Comparison of ENCODE assay signal across 7 cellular contexts in the genomic region with DNA sequence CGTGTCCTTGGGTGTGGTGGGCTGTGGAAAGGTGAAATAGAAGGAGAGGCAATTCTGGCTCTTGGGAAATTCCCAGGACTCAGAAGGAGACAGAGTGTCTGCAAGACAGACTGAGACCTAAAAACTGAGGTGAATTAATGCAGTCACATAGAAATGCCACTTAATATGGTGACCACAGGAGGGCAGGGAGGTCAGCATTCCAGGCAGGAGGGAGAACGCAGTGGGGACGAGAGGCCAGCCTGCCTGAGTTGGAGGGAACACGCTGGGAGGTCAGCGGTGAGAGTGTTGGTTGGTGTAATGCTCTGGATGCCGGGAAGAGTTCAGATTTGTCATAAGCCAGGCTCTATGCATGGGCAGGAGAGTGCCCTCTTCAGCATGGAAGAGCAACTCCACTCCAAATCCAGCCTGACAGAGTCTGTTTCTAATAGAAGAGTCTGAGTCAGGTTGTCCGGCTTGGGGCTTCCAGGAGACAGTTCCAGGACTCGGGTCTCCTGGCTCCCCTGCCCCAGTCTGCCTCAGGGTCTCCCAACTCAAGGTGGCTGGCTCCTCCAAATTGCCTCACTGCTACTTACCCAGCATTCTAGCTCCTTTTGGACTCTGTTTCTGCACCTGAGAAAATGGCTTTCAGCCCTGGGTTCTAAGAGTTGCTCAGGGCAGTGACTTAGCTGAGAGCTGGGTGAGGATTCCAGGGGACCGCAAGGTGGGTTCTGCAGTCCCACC. TPM values are rescaled to one million over a fixed set of nuclear protein-coding genes. Genes with fewer than 3 reads are reported as not detected.
DNase-seq lines count a peak whose midpoint lies in the region; TF ChIP-seq lines count a peak whose summit lies in the region.

No MANE protein-coding gene starts in this region.

- H3K9me3 Mint-ChIP-seq in activated CD4-positive, alpha-beta T cell treated with anti-CD3 and anti-CD28 coated beads, Interleukin-2, amount 10 ng/mL, durations not matched to agents 7 days and 5 days = no peaks in the 10 kb centered on the region

- peaks cover 29% of the 10 kb centered on the region for H3K27me3 Mint-ChIP-seq in activated CD4-positive, alpha-beta T cell treated with anti-CD3 and anti-CD28 coated beads, Interleukin-2, amount 10 ng/mL, durations not matched to agents 7 days and 5 days

- DNase-seq in GM12864 (ENCODE audit: low read depth) (no peak), NCI-H1436 (lab: John Stamatoyannopoulos, UW) (peak; percentile 20), astrocyte of the hippocampus (ENCODE audit: low read depth, low spot score) (peak; percentile 82), iPS-NIHi7 (ENCODE audit: extremely low spot score) (peak; percentile 81), tibial artery (no peak)
- DNase-seq in activated CD4-positive, alpha-beta T cell treated with anti-CD3 and anti-CD28 coated beads, Interleukin-2, amount 10 ng/mL, durations not matched to agents 7 days and 5 days = no peak
- no peak for DNase-seq in activated naive CD4-positive, alpha-beta T cell treated with Interleukin-2 at 50 U/mL for 16 hours

- no peak overlapping the region for H3K27ac Mint-ChIP-seq in activated CD4-positive, alpha-beta T cell treated with anti-CD3 and anti-CD28 coated beads, Interleukin-2, amount 10 ng/mL, durations not matched to agents 7 days and 5 days

- intact Hi-C loops in tibial artery (cut with DNase I; ENCODE audit: low total_unique reads) = no loop called here

- H3K4me3 ChIP-seq in GM12864 (ENCODE audit: low read depth, low read length) (no peak overlapping the region), tibial artery (no peak overlapping the region)

- CTCF ChIA-PET in activated CD4-positive, alpha-beta T cell treated with anti-CD3 and anti-CD28 coated beads, Interleukin-2, amount 10 ng/mL, durations not matched to agents 7 days and 5 days (lab: Charles Lee) = interaction anchor here (0.6 kb wide), 1 partner anchor 377 kb away, joined by 4 read pairs; no protein-coding TSS in a partner anchor

- peaks cover 0 to 9% of the 10 kb centered on the region in 2 donors for H3K27me3 ChIP-seq in tibial artery

- no peaks in the 10 kb centered on the region for H3K9me3 ChIP-seq in tibial artery

- H3K27ac ChIP-seq in tibial artery = no peak overlapping the region

- POLR2A ChIA-PET in activated CD4-positive, alpha-beta T cell treated with anti-CD3 and anti-CD28 coated beads, Interleukin-2, amount 10 ng/mL, durations not matched to agents 7 days and 5 days (lab: Charles Lee) = no interaction called here

- no peaks in the 10 kb centered on the region for H3K36me3 Mint-ChIP-seq in activated CD4-positive, alpha-beta T cell treated with anti-CD3 and anti-CD28 coated beads, Interleukin-2, amount 10 ng/mL, durations not matched to agents 7 days and 5 days (ENCODE audit: low read depth)

- H3K4me3 Mint-ChIP-seq in activated CD4-positive, alpha-beta T cell treated with anti-CD3 and anti-CD28 coated beads, Interleukin-2, amount 10 ng/mL, durations not matched to agents 7 days and 5 days = no peak overlapping the region

- H3K4me1 ChIP-seq in tibial artery = no peaks in the 10 kb centered on the region

- peak; percentile 56 for TF ChIP-seq CTCF in GM12864 (IDR thresholded peaks at IDR 0.05; ENCODE audit: low read depth, low read length, missing control alignments)
- TF ChIP-seq CTCF in tibial artery (IDR thresholded peaks at IDR 0.05) = peak; percentile 41 to 50

- no peaks in the 10 kb centered on the region for H3K4me1 Mint-ChIP-seq in activated CD4-positive, alpha-beta T cell treated with anti-CD3 and anti-CD28 coated beads, Interleukin-2, amount 10 ng/mL, durations not matched to agents 7 days and 5 days

- H3K36me3 ChIP-seq in tibial artery = no peaks in the 10 kb centered on the region

RNA-seq across cellular contexts. Expression of a gene that starts 5.7 kb away (rescaled TPM):
- not detected for total RNA-seq in activated CD4-positive, alpha-beta T cell treated with anti-CD3 and anti-CD28 coated beads, Interleukin-2, amount 10 ng/mL, durations not matched to agents 7 days and 5 days

RNA-seq across cellular contexts. Expression of a gene that starts 30.6 kb away (rescaled TPM):
- total RNA-seq in activated CD4-positive, alpha-beta T cell treated with anti-CD3 and anti-CD28 coated beads, Interleukin-2, amount 10 ng/mL, durations not matched to agents 7 days and 5 days = 10 to 100 TPM; 15.2 to 17.2 TPM

RNA-seq across cellular contexts. Expression of a gene that starts 57.9 kb away (rescaled TPM):
- not detected for total RNA-seq in activated CD4-positive, alpha-beta T cell treated with anti-CD3 and anti-CD28 coated beads, Interleukin-2, amount 10 ng/mL, durations not matched to agents 7 days and 5 days

Comparison
In these comparisons a context has a peak if more than half of its experiments do, and no peak if none do; other contexts are left out.
1. DNase-seq: peak in NCI-H1436 (single experiment), astrocyte of the hippocampus (single experiment) and iPS-NIHi7 (single experiment); none in GM12864 (single experiment), tibial artery (0 of 2), activated CD4-positive, alpha-beta T cell treated with anti-CD3 and anti-CD28 coated beads, Interleukin-2, amount 10 ng/mL, durations not matched to agents 7 days and 5 days (single experiment) and activated naive CD4-positive, alpha-beta T cell treated with Interleukin-2 at 50 U/mL for 16 hours (single experiment).